Comparison of ENCODE assay signal across 17 cellular contexts in the genomic region with DNA sequence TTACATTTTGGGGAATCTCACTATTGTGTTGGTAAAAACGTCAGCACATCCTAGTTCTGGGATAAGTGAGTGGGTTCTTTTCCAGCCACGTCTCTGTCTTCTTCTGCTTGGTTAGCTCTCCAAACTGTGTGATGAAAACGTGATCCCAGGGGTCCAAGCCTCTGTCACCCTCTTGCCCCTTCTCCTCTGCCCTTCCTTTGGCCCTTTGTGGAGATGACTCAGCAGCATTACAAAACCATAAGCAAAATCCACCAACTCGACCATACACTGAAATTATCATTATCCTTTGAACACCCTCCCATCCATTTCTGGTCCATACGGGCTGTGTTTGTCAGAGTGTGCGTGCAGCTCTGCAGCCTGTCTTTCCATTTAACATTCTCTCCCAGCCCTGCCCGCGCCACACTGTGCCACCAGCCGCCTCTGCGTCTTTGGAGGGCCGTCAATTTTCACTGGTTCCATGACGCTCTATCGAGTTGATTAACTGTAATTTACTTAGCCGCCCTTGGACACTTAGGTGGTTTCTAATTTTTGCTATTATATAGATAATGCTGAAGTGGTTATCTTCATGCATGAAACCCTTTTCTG. TPM values are rescaled to one million over a fixed set of nuclear protein-coding genes. Genes with fewer than 3 reads are reported as not detected.
DNase-seq lines count a peak whose midpoint lies in the region; FAIRE-seq and TF ChIP-seq lines count a peak whose summit lies in the region.
"Had no signal": no experiment of that assay in that cellular context is flagged by ENCODE, and none has a peak within 500 bp of the region (broad histone marks: within the 10 kb centered on the region; RNA-seq: fewer than 3 reads in every experiment).

No MANE protein-coding gene starts in this region.

- H3K4me2 ChIP-seq in mesenchymal stem cell (ENCODE audit: low read length, poor library complexity, severe bottlenecking): no peak overlapping the region
- H3K4me2 ChIP-seq: BLaER1 had no signal

- H3K27me3 ChIP-seq in BE2C: no peaks in the 10 kb centered on the region
- H3K27me3 ChIP-seq in adipocyte (replicated peaks; ENCODE audit: control insufficient read depth, insufficient read depth, low read length): no peaks in the 10 kb centered on the region
- H3K27me3 ChIP-seq in mesenchymal stem cell (ENCODE audit: control insufficient read depth in 1 of 2, insufficient read depth in 1 of 2, low read length in 2 of 2): no peaks in the 10 kb centered on the region
- H3K27me3 ChIP-seq in spleen (replicated peaks in 1 of 7): no peaks in the 10 kb centered on the region
- H3K27me3 ChIP-seq: BLaER1, brain microvascular endothelial cell, ovary, suprapubic skin had no signal

- H3K79me1 ChIP-seq in mesenchymal stem cell (replicated peaks; ENCODE audit: low read length, poor library complexity, severe bottlenecking): peaks cover 38% of the 10 kb centered on the region

- no peak overlapping the region for H4K91ac ChIP-seq in mesenchymal stem cell (ENCODE audit: low read length)

- peak overlapping the region; percentile 30 for H3K4me3 ChIP-seq in BE2C (ENCODE audit: low read depth, low read length)
- peak overlapping the region; percentile 22 for H3K4me3 ChIP-seq in adipocyte (ENCODE audit: low read length)
- H3K4me3 ChIP-seq in mesenchymal stem cell (ENCODE audit: insufficient read depth in 1 of 2, low read depth in 1 of 2, low read length in 2 of 2): peak overlapping the region in 1 of 2 experiments; percentile 52
- no peak overlapping the region for H3K4me3 ChIP-seq in spleen
- H3K4me3 ChIP-seq: BLaER1, ovary, suprapubic skin had no signal

- H2AK5ac ChIP-seq in mesenchymal stem cell (ENCODE audit: low read length, severe bottlenecking): no peak overlapping the region

- intact Hi-C loops in spleen (cut with DNase I; ENCODE audit: low total_unique reads): no loop called here

- H2BK12ac ChIP-seq in mesenchymal stem cell (ENCODE audit: low read length in 2 of 2): peak overlapping the region; percentile 49 to 57

- DNase-seq in BE2C (peak; percentile 45), HCEC 1CT (peak; percentile 41), adipocyte (ENCODE audit: low read depth) (peak; percentile 51), mesenchymal stem cell (peak; percentile 59), activated gamma-delta T cell (lab: John Stamatoyannopoulos, UW) (no peak), GM12892 (ENCODE audit: insufficient read length) (no peak), spleen (no peak), kidney tubule cell (ENCODE audit: low spot score) (no peak)
- DNase-seq: activated naive CD4-positive, alpha-beta T cell; brain microvascular endothelial cell; DMS79; foreskin melanocyte; ovary; SW 1271 had no signal

- H3K4me1 ChIP-seq in BE2C (peaks cover 74% of the 10 kb centered on the region), adipocyte (ENCODE audit: control insufficient read depth, insufficient read depth, low read length) (peaks cover 19% of the 10 kb centered on the region), mesenchymal stem cell (ENCODE audit: control insufficient read depth, insufficient read depth, low read depth, low read length) (peaks cover 35% of the 10 kb centered on the region), spleen (peaks cover 11 to 78% (median 28%) of the 10 kb centered on the region in 6 donors)

- H4K8ac ChIP-seq in mesenchymal stem cell (ENCODE audit: low read length): peak overlapping the region; percentile 52

- TF ChIP-seq POLR2A in GM12892 (IDR thresholded peaks at IDR 0.05; ENCODE audit: low read depth, low read length): no peak
- no peak for TF ChIP-seq POLR2A in spleen (IDR thresholded peaks at IDR 0.05)

- no peak overlapping the region for H2BK5ac ChIP-seq in mesenchymal stem cell (ENCODE audit: low read depth, low read length, poor library complexity, severe bottlenecking)

- H3K27ac ChIP-seq in mesenchymal stem cell (ENCODE audit: low read length, poor library complexity, severe bottlenecking): no peak overlapping the region
- peak overlapping the region in 3 of 8 donors; percentile 3 to 77 (median 50) for H3K27ac ChIP-seq in spleen
- H3K27ac ChIP-seq: BLaER1, brain microvascular endothelial cell, suprapubic skin, VCaP had no signal

- no peak for FAIRE-seq in GM12892 (lab: Jason Lieb, UNC)

- no peaks in the 10 kb centered on the region for H3K36me3 ChIP-seq in BE2C
- no peaks in the 10 kb centered on the region for H3K36me3 ChIP-seq in adipocyte (ENCODE audit: control insufficient read depth, insufficient read depth, low read length, severe bottlenecking)
- peaks cover 0 to 4% of the 10 kb centered on the region in 2 experiments for H3K36me3 ChIP-seq in mesenchymal stem cell (ENCODE audit: control insufficient read depth in 1 of 2, insufficient read depth in 2 of 2, low read depth in 1 of 2, low read length in 2 of 2)
- peaks cover 0 to 12% (median 0%) of the 10 kb centered on the region in 6 donors for H3K36me3 ChIP-seq in spleen
- H3K36me3 ChIP-seq: brain microvascular endothelial cell, ovary had no signal

- no peak overlapping the region for H2BK15ac ChIP-seq in mesenchymal stem cell (ENCODE audit: low read depth, poor library complexity, severe bottlenecking)

- H3K9me3 ChIP-seq in BE2C (no peaks in the 10 kb centered on the region), adipocyte (ENCODE audit: control insufficient read depth, low read length) (no peaks in the 10 kb centered on the region), mesenchymal stem cell (ENCODE audit: control insufficient read depth, low read length) (no peaks in the 10 kb centered on the region), spleen (no peaks in the 10 kb centered on the region)
- H3K9me3 ChIP-seq: BLaER1, ovary, suprapubic skin had no signal

- TF ChIP-seq CTCF in BE2C (IDR thresholded peaks at IDR 0.05; ENCODE audit: low read depth, low read length): no peak
- no peak for TF ChIP-seq CTCF in spleen (IDR thresholded peaks at IDR 0.05 in 8 of 11, conservative IDR thresholded peaks at IDR 0.05 in 3 of 11)

- no peak overlapping the region for H3K9ac ChIP-seq in adipocyte (ENCODE audit: low read length)
- peak overlapping the region; percentile 47 for H3K9ac ChIP-seq in mesenchymal stem cell (ENCODE audit: low read length)
- H3K9ac ChIP-seq: BLaER1 had no signal

- H3K18ac ChIP-seq in mesenchymal stem cell (ENCODE audit: low read depth in 1 of 2, low read length in 2 of 2): peak overlapping the region in 1 of 2 experiments; percentile 45

- H3K23ac ChIP-seq in mesenchymal stem cell (ENCODE audit: low read length in 2 of 2): no peak overlapping the region

- peak overlapping the region in 1 of 2 experiments; percentile 53 for H3K14ac ChIP-seq in mesenchymal stem cell (ENCODE audit: low read length in 2 of 2)

- no peak overlapping the region for H2AFZ ChIP-seq in mesenchymal stem cell (ENCODE audit: low read depth, low read length)

- WGBS in mesenchymal stem cell: 77% methylated on average over 14 of the region's 14 CpGs
- WGBS in spleen, 5 donors: 73 to 82% (median 74%) methylated on average over 14 of the region's 14 CpGs

- H2BK120ac ChIP-seq in mesenchymal stem cell (ENCODE audit: low read depth, low read length): no peak overlapping the region

- peak overlapping the region; percentile 24 to 65 for H3K4ac ChIP-seq in mesenchymal stem cell (ENCODE audit: low read depth in 1 of 2, low read length in 2 of 2)

RNA-seq across cellular contexts. Expression of a gene that starts 16.1 kb away (rescaled TPM):
- 76.3 TPM for polyA plus RNA-seq in BE2C (2012; ENCODE audit: insufficient read depth, insufficient read length, low read depth)
- polyA plus RNA-seq in mesenchymal stem cell (2013, experiment 1 of 2): 12.3 TPM
- 12.0 TPM for polyA plus RNA-seq in mesenchymal stem cell (2013, experiment 2 of 2)
- polyA plus RNA-seq in GM12892 (2012; ENCODE audit: missing spikeins): 2.6 TPM
- total RNA-seq in spleen: 10 to 100 TPM in 2 of 7 donors, 1 to 10 TPM in 5; 4.4 to 20.9 (median 9.9) TPM
- polyA plus RNA-seq in spleen: 1 to 10 TPM; 4.8 to 6.9 (median 4.8) TPM

Comparison
In these comparisons a context has a peak if more than half of its experiments do, and no peak if none do; other contexts are left out.
1. DNase-seq: peak in BE2C (single experiment), HCEC 1CT (single experiment), adipocyte (single experiment) and mesenchymal stem cell (single experiment); none in activated gamma-delta T cell (single experiment), GM12892 (single experiment), spleen (single experiment) and kidney tubule cell (single experiment).
2. H3K4me3 ChIP-seq: peak in BE2C (single experiment) and adipocyte (single experiment); none in spleen (0 of 8).